In genomic region chr18:71221405-71221804, GRCh38 we compare ENCODE assay signal across 21 cellular contexts.
"Had no signal": no experiment of that assay in that cellular context is flagged by ENCODE, and none has a peak within 500 bp of the region (broad histone marks: within the 10 kb centered on the region; RNA-seq: fewer than 3 reads in every experiment).

No MANE protein-coding gene starts in this region.

- DNase-seq: central memory CD4-positive, alpha-beta T cell; cortex of kidney; effector memory CD8-positive, alpha-beta T cell; heart left ventricle; islet precursor cell; left colon; mucosa of descending colon; naive thymus-derived CD8-positive, alpha-beta T cell; small intestine; stimulated activated CD4-positive, alpha-beta T cell treated with anti-CD3 and anti-CD28 coated beads, Interleukin-12 subunit alpha, Interleukin-12 subunit beta, amount 100 ng/mL, for 4 hours; stimulated activated naive CD4-positive, alpha-beta T cell; stomach; tibial artery; upper lobe of left lung had no signal

- H3K27ac ChIP-seq: epithelial cell of prostate, esophagus muscularis mucosa, gastroesophageal sphincter, heart left ventricle, neutrophil, right atrium auricular region, stomach, suprapubic skin, tibial artery, upper lobe of left lung, vagina had no signal
